Comparison of ENCODE assay signal across 7 cellular contexts in the genomic region with DNA sequence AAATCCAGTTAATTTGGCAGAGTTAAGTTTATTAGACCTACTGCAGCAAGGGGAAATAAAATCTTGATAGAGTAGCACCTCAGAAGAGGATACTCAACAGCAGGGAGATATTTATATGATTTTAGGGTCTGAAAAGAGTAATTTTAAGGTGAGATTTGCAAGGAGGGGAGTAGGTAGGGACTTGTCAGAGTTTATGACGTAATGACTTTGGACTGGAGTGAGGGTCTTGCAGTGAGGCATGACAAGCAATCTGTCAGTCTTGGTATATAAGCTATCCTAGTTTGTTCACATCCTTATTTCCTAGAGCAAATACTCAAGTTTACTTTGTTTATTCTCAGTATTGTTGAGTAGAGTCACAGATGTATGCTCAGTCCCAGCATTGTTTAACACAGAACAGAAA.
"Had no signal": no experiment of that assay in that cellular context is flagged by ENCODE, and none has a peak within 500 bp of the region (broad histone marks: within the 10 kb centered on the region; RNA-seq: fewer than 3 reads in every experiment).

No MANE protein-coding gene starts in this region.

- H3K4me3 ChIP-seq: K562 had no signal

- ATAC-seq: K562 had no signal

- H3K9ac ChIP-seq: KMS-11 had no signal

- H3K4me2 ChIP-seq: KMS-11 had no signal

- FAIRE-seq: HTR-8/SVneo, K562 had no signal

- DNase-seq: IMR-90, Karpas-422, KG1 had no signal

- H3K27ac ChIP-seq: HL-60, KMS-11 had no signal
